In the genomic region with DNA sequence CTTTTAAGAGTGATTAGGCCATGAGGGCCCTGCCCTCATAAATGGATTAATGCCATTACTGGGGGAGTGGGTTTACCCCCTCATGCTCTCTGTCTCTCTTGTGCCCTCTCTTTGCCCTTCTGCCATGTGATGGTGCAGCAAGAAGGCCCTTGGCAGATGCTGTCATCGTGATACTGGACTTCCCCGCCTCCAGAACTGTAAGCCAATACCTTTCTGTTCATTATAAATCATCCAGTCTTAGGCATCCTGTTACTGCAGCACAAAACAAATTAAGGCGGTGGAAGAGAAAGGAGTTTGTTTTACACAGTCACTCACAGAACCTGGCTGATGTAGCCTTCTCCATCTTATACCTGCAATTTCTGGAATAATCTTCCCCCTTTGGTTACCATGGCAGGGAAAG, we compare ENCODE assay signal across 18 cellular contexts.
DNase-seq lines count a peak whose midpoint lies in the region; ATAC-seq and TF ChIP-seq lines count a peak whose summit lies in the region.
"Had no signal": no experiment of that assay in that cellular context is flagged by ENCODE, and none has a peak within 500 bp of the region (broad histone marks: within the 10 kb centered on the region; RNA-seq: fewer than 3 reads in every experiment).

No MANE protein-coding gene starts in this region.

- peak overlapping the region; percentile 35 for H3K27ac Mint-ChIP-seq in activated naive CD8-positive, alpha-beta T cell treated with anti-CD3 and anti-CD28 coated beads, Interleukin-2, amount 10 ng/mL, durations not matched to agents 7 days and 5 days
- H3K27ac Mint-ChIP-seq in activated naive CD8-positive, alpha-beta T cell treated with anti-CD3 and anti-CD28 coated beads, Interleukin-2, amount 50 U/mL, for 24 hours, result no peak overlapping the region

- peaks cover 9% of the 10 kb centered on the region for H3K4me1 Mint-ChIP-seq in activated naive CD8-positive, alpha-beta T cell treated with anti-CD3 and anti-CD28 coated beads, Interleukin-2, amount 10 ng/mL, durations not matched to agents 7 days and 5 days
- H3K4me1 Mint-ChIP-seq in activated naive CD8-positive, alpha-beta T cell treated with anti-CD3 and anti-CD28 coated beads, Interleukin-2, amount 50 U/mL, for 24 hours, result peaks cover 12% of the 10 kb centered on the region

- no peak overlapping the region for H3K27ac ChIP-seq in parathyroid adenoma
- no peak overlapping the region for H3K27ac ChIP-seq in caudate nucleus (ENCODE audit: low read depth, low read length)
- H3K27ac ChIP-seq: 22Rv1, A549, C4-2B, GM23248 had no signal

- no peak for TF ChIP-seq CTCF in parathyroid adenoma (IDR thresholded peaks at IDR 0.05)

- no peaks in the 10 kb centered on the region for H3K79me2 ChIP-seq in parathyroid adenoma

- no peaks in the 10 kb centered on the region for H3K9me3 Mint-ChIP-seq in activated naive CD8-positive, alpha-beta T cell treated with anti-CD3 and anti-CD28 coated beads, Interleukin-2, amount 10 ng/mL, durations not matched to agents 7 days and 5 days
- H3K9me3 Mint-ChIP-seq in activated naive CD8-positive, alpha-beta T cell treated with anti-CD3 and anti-CD28 coated beads, Interleukin-2, amount 50 U/mL, for 24 hours, result no peaks in the 10 kb centered on the region
- H3K9me3 Mint-ChIP-seq: CD4-positive, alpha-beta memory T cell had no signal

- H3K4me1 ChIP-seq in parathyroid adenoma, result peaks cover 32% of the 10 kb centered on the region

- no peaks in the 10 kb centered on the region for H3K27me3 Mint-ChIP-seq in activated naive CD8-positive, alpha-beta T cell treated with anti-CD3 and anti-CD28 coated beads, Interleukin-2, amount 10 ng/mL, durations not matched to agents 7 days and 5 days
- H3K27me3 Mint-ChIP-seq in activated naive CD8-positive, alpha-beta T cell treated with anti-CD3 and anti-CD28 coated beads, Interleukin-2, amount 50 U/mL, for 24 hours, result no peaks in the 10 kb centered on the region
- H3K27me3 Mint-ChIP-seq: CD4-positive, alpha-beta memory T cell had no signal

- H3K4me3 ChIP-seq in parathyroid adenoma (ENCODE audit: low read depth, low read length), result no peak overlapping the region
- H3K4me3 ChIP-seq: A549, GM23248, HAP-1 had no signal

- peak overlapping the region; percentile 61 for H2AFZ ChIP-seq in parathyroid adenoma
- H2AFZ ChIP-seq: GM23248 had no signal

- H3K9ac ChIP-seq in parathyroid adenoma, result no peak overlapping the region
- H3K9ac ChIP-seq: GM23248 had no signal

- POLR2A ChIA-PET in activated naive CD8-positive, alpha-beta T cell treated with anti-CD3 and anti-CD28 coated beads, Interleukin-2, amount 10 ng/mL, durations not matched to agents 7 days and 5 days (lab: Charles Lee), result no interaction called here

- H3K36me3 Mint-ChIP-seq in activated naive CD8-positive, alpha-beta T cell treated with anti-CD3 and anti-CD28 coated beads, Interleukin-2, amount 10 ng/mL, durations not matched to agents 7 days and 5 days, result peaks cover 9% of the 10 kb centered on the region
- no peaks in the 10 kb centered on the region for H3K36me3 Mint-ChIP-seq in activated naive CD8-positive, alpha-beta T cell treated with anti-CD3 and anti-CD28 coated beads, Interleukin-2, amount 50 U/mL, for 24 hours (ENCODE audit: low read depth)
- H3K36me3 Mint-ChIP-seq: CD4-positive, alpha-beta memory T cell had no signal

- H3K9me3 ChIP-seq in parathyroid adenoma (ENCODE audit: control insufficient read depth, low read length), result no peaks in the 10 kb centered on the region
- H3K9me3 ChIP-seq: A549, HAP-1 had no signal

- H3K27me3 ChIP-seq in parathyroid adenoma (ENCODE audit: control insufficient read depth, insufficient read depth, low read length), result no peaks in the 10 kb centered on the region

- H3K4me2 ChIP-seq in parathyroid adenoma (ENCODE audit: low read length), result no peak overlapping the region
- H3K4me2 ChIP-seq: A549 had no signal

- DNase-seq in NCI-H146 (lab: John Stamatoyannopoulos, UW), result peak; percentile 19
- no peak for DNase-seq in NCI-H146 treated with DMSO at 0.1 percent for 48 hours (lab: John Stamatoyannopoulos, UW; ENCODE audit: unreplicated experiment)
- DNase-seq in activated naive CD8-positive, alpha-beta T cell treated with anti-CD3 and anti-CD28 coated beads, Interleukin-2, amount 10 ng/mL, durations not matched to agents 7 days and 5 days, result no peak
- DNase-seq in activated naive CD8-positive, alpha-beta T cell treated with anti-CD3 and anti-CD28 coated beads, Interleukin-2, amount 50 U/mL, for 24 hours, result no peak
- DNase-seq in left kidney (ENCODE audit: low read depth, low spot score), result peak; percentile 91
- no peak for DNase-seq in mucosa of gallbladder (ENCODE audit: low spot score)
- no peak for DNase-seq in caudate nucleus (lab: John Stamatoyannopoulos, UW)
- DNase-seq: AML-193; CD4-positive, alpha-beta memory T cell; DMS153; DMS79; GDM1; GM23248 had no signal

- ATAC-seq in activated naive CD8-positive, alpha-beta T cell treated with anti-CD3 and anti-CD28 coated beads, Interleukin-2, amount 10 ng/mL, durations not matched to agents 7 days and 5 days (ENCODE audit: low read depth), result no peak
- ATAC-seq in activated naive CD8-positive, alpha-beta T cell treated with anti-CD3 and anti-CD28 coated beads, Interleukin-2, amount 50 U/mL, for 24 hours, result no peak
- ATAC-seq: A549 had no signal

- H3K4me3 Mint-ChIP-seq in activated naive CD8-positive, alpha-beta T cell treated with anti-CD3 and anti-CD28 coated beads, Interleukin-2, amount 10 ng/mL, durations not matched to agents 7 days and 5 days, result no peak overlapping the region
- H3K4me3 Mint-ChIP-seq in activated naive CD8-positive, alpha-beta T cell treated with anti-CD3 and anti-CD28 coated beads, Interleukin-2, amount 50 U/mL, for 24 hours, result no peak overlapping the region
- H3K4me3 Mint-ChIP-seq: CD4-positive, alpha-beta memory T cell had no signal

- H3K36me3 ChIP-seq in parathyroid adenoma (ENCODE audit: control insufficient read depth, insufficient read depth, low read length), result no peaks in the 10 kb centered on the region
- H3K36me3 ChIP-seq: HAP-1 had no signal

Comparison
In these comparisons a context has a peak if more than half of its experiments do, and no peak if none do; other contexts are left out.
1. DNase-seq: peak in NCI-H146 (single experiment) and left kidney (single experiment); none in NCI-H146 treated with DMSO at 0.1 percent for 48 hours (single experiment), activated naive CD8-positive, alpha-beta T cell treated with anti-CD3 and anti-CD28 coated beads, Interleukin-2, amount 10 ng/mL, durations not matched to agents 7 days and 5 days (single experiment), activated naive CD8-positive, alpha-beta T cell treated with anti-CD3 and anti-CD28 coated beads, Interleukin-2, amount 50 U/mL, for 24 hours (single experiment), mucosa of gallbladder (single experiment) and caudate nucleus (0 of 61).